In genomic region chr17:57106836-57107497, GRCh38 we compare ENCODE assay signal across 1 cellular context.
TF ChIP-seq lines count a peak whose summit lies in the region.

No MANE protein-coding gene starts in this region.

TF ChIP-seq in HCT116, 20 proteins besides CTCF, POLR2A, EP300 and RAD21:
- TF ChIP-seq CEBPB (IDR thresholded peaks at IDR 0.05; ENCODE audit: low read depth) (no peak), FOSL1 (IDR thresholded peaks at IDR 0.05; ENCODE audit: low read depth) (no peak), REST (IDR thresholded peaks at IDR 0.05; ENCODE audit: low read depth) (no peak), ZBTB33 (IDR thresholded peaks at IDR 0.05; ENCODE audit: extremely low read depth, insufficient replicate concordance, low read length) (no peak), EZH2phosphoT487 (IDR thresholded peaks at IDR 0.05; ENCODE audit: borderline replicate concordance) (no peak), ELF1 (IDR thresholded peaks at IDR 0.05; ENCODE audit: borderline replicate concordance, low read depth) (no peak)
